8 cellular contexts compared by ENCODE assay signal in genomic region chrX:153411255-153411987, GRCh38. TPM values are rescaled to one million over a fixed set of nuclear protein-coding genes. Genes with fewer than 3 reads are reported as not detected.
A peak's percentile ranks its signal among the peaks of the same experiment; 100 is the strongest.
DNase-seq lines count a peak whose midpoint lies in the region; ATAC-seq lines count a peak whose summit lies in the region.

Gene ZFP92, plus strand, starts transcription at chrX:153411472. Its CDS starts 6,851 bp downstream, at chrX:153418323.

- ATAC-seq in GM21367 (IDR thresholded peaks at IDR 0.05; ENCODE audit: unreplicated experiment) (peak; percentile 57), GM18519 (IDR thresholded peaks at IDR 0.05; ENCODE audit: low FRiP score, unreplicated experiment) (no peak)
- ATAC-seq in activated naive CD4-positive, alpha-beta T cell treated with anti-CD3 and anti-CD28 coated beads, Interleukin-2, amount 50 U/mL, for 72 hours, result peak; percentile 76 to 82

- no peaks in the 10 kb centered on the region for H3K36me3 ChIP-seq in iPS DF 6.9 (ENCODE audit: control insufficient read depth, insufficient read depth, low read length)

- peak within 1 kb of the TSS; percentile 44; the same call in 1 of the 2 replicates for H3K4me3 ChIP-seq in iPS DF 6.9 (ENCODE audit: low read length)

- no peaks in the 10 kb centered on the region for H3K9me3 Mint-ChIP-seq in activated naive CD4-positive, alpha-beta T cell treated with anti-CD3 and anti-CD28 coated beads, Interleukin-2, amount 50 U/mL, for 72 hours

- H3K27ac Mint-ChIP-seq in activated naive CD4-positive, alpha-beta T cell treated with anti-CD3 and anti-CD28 coated beads, Interleukin-2, amount 50 U/mL, for 72 hours, result peak within 1 kb of the TSS; percentile 84 to 92

- H3K27ac ChIP-seq in iPS DF 6.9 (ENCODE audit: low read length), result no peak within 1 kb of the TSS

- H3K9me3 ChIP-seq in iPS DF 6.9 (ENCODE audit: control insufficient read depth, insufficient read depth, low read length), result no peaks in the 10 kb centered on the region

- peaks cover 5% of the 10 kb centered on the region for H3K27me3 ChIP-seq in iPS DF 6.9 (ENCODE audit: control insufficient read depth, insufficient read depth, low read length)

- WGBS in iPS DF 6.9 (ENCODE audit: insufficient coverage, insufficient read length), result no CpG with 5 or more reads among the region's 75 CpGs

- no peaks in the 10 kb centered on the region for H3K4me1 ChIP-seq in iPS DF 6.9 (ENCODE audit: control insufficient read depth, insufficient read depth, low read length)

- no peaks in the 10 kb centered on the region for H3K36me3 Mint-ChIP-seq in activated naive CD4-positive, alpha-beta T cell treated with anti-CD3 and anti-CD28 coated beads, Interleukin-2, amount 50 U/mL, for 72 hours

- DNase-seq in AG08396 (ENCODE audit: low spot score) (peak; percentile 44), NCI-H69 (lab: John Stamatoyannopoulos, UW) (peak; percentile 60), iPS DF 6.9 (ENCODE audit: low read depth, low spot score) (no peak), NCI-H526 treated with DMSO at 0.1 percent for 48 hours (lab: John Stamatoyannopoulos, UW) (no peak)
- peak in 1 of 2 donors; percentile 22 for DNase-seq in activated naive CD4-positive, alpha-beta T cell treated with anti-CD3 and anti-CD28 coated beads, Interleukin-2, amount 50 U/mL, for 72 hours (ENCODE audit: low spot score in 2 of 2)
- DNase-seq in stimulated activated CD4-positive, alpha-beta T cell treated with anti-CD3 and anti-CD28 coated beads, Interleukin-2, amount 100 ng/mL, for 4 hours (ENCODE audit: low read depth), result peak; percentile 24

RNA-seq across cellular contexts. Expression of gene ZFP92, which starts in this region (rescaled TPM):
- total RNA-seq in activated naive CD4-positive, alpha-beta T cell treated with anti-CD3 and anti-CD28 coated beads, Interleukin-2, amount 50 U/mL, for 72 hours, result 1 to 10 TPM in 1 of 2 donors, under 1 TPM in 1; 0.89 to 2.0 TPM

Comparison
In these comparisons a context has a peak if more than half of its experiments do, and no peak if none do; other contexts are left out.
1. DNase-seq: peak in AG08396 (single experiment), NCI-H69 (single experiment) and stimulated activated CD4-positive, alpha-beta T cell treated with anti-CD3 and anti-CD28 coated beads, Interleukin-2, amount 100 ng/mL, for 4 hours (single experiment); none in iPS DF 6.9 (single experiment) and NCI-H526 treated with DMSO at 0.1 percent for 48 hours (single experiment).